In the genomic region with DNA sequence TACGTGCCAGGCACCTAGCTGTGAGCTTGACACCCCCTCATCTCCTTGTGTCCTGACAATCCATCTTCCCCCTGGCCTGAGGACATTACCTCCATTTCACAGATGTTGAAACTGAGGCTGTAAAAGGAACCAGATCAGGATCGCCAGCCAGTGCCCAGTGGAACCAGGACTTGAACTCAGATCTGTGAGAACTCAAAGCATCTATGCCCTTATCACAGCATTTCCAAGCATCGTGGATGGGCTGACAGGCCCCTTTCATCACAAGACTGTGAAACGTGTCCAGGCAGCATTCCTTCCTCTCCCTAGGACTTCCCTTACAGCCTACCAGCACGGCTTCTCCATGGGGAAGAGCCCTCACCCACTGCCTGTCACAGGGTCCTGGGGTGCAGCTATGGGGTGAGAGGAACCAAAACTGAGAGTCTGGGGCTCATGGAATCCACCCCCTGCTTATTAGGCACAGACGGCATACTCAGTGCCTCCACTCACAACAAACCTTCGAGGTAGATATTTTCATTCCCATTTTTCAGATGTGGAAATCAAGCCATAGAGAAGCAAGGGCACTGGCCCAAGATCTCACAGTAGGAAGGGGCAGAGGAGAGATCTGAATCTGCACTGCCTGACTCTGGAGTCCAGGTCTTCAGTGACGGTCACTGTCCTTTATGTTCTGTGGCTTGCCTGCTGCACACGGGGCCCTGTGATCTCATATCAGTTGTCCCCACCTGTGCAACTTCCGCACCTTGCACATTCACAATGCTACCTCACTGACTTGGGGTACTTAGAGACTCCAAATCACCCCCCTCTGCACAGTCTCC, we compare ENCODE assay signal across 1 cellular context.
A peak's percentile ranks its signal among the peaks of the same experiment; 100 is the strongest.
TF ChIP-seq lines count a peak whose summit lies in the region.

No MANE protein-coding gene starts in this region.

TF ChIP-seq in K562, 482 proteins besides CTCF, POLR2A, EP300 and RAD21 (continued from another document):
- TF ChIP-seq HCFC1 (IDR thresholded peaks at IDR 0.05; ENCODE audit: low read depth, low read length) (no peak), MEF2D (tag; conservative IDR thresholded peaks at IDR 0.05; ENCODE audit: low read depth) (no peak), JUNB (CRISPR knock-in tag; conservative IDR thresholded peaks at IDR 0.05) (no peak), DIDO1 (tag; IDR thresholded peaks at IDR 0.05; ENCODE audit: low read depth) (no peak), TRIM28 (IDR thresholded peaks at IDR 0.05) (no peak), CHD1 (IDR thresholded peaks at IDR 0.05; ENCODE audit: low read length) (no peak), MAFG (tag; conservative IDR thresholded peaks at IDR 0.05) (no peak), NR4A1 (CRISPR knock-in tag; IDR thresholded peaks at IDR 0.05) (no peak), NR4A1 (tag; IDR thresholded peaks at IDR 0.05) (no peak), BCOR (IDR thresholded peaks at IDR 0.05) (peak; percentile 29; the same call in 1 of the 2 replicates), ZNF146 (CRISPR knock-in tag; IDR thresholded peaks at IDR 0.05; ENCODE audit: unreplicated experiment) (no peak), SMARCA4 (IDR thresholded peaks at IDR 0.05) (peak; percentile 29; the same call in 1 of the 2 replicates), ZC3H11A (IDR thresholded peaks at IDR 0.05; ENCODE audit: low read depth, low read length) (no peak), C11orf30 (IDR thresholded peaks at IDR 0.05; ENCODE audit: low read depth) (no peak), IRF2 (CRISPR knock-in tag; IDR thresholded peaks at IDR 0.05) (no peak), FOXJ2 (tag; IDR thresholded peaks at IDR 0.05) (no peak), ZNF239 (CRISPR knock-in tag; IDR thresholded peaks at IDR 0.05) (no peak), RCOR1 (IDR thresholded peaks at IDR 0.05; ENCODE audit: borderline replicate concordance in 1 of 2, low read depth in 2 of 2, low read length in 2 of 2) (peak in 1 of 2 experiments; percentile 21; a peak in 1 of 4 replicates), CBFA2T3 (IDR thresholded peaks at IDR 0.05) (peak; percentile 69), U2AF2 (optimal IDR thresholded peaks at IDR 0.05; ENCODE audit: low read depth, low read length) (no peak), TBP (optimal IDR thresholded peaks at IDR 0.05; ENCODE audit: low read depth, low read length) (no peak), HNRNPL (IDR thresholded peaks at IDR 0.05; ENCODE audit: low read depth, low read length) (no peak), ZBTB7A (IDR thresholded peaks at IDR 0.05; ENCODE audit: borderline replicate concordance, control insufficient read depth, low read depth, low read length) (no peak), MED1 (CRISPR knock-in tag; IDR thresholded peaks at IDR 0.05; ENCODE audit: borderline replicate concordance) (0 out of 2 replicates have a peak, but pooled peaks have one; percentile 43), BDP1 (IDR thresholded peaks at IDR 0.05; ENCODE audit: insufficient read depth, insufficient read length) (no peak), ZNF253 (CRISPR knock-in tag; conservative IDR thresholded peaks at IDR 0.05) (no peak), POLR2H (tag; IDR thresholded peaks at IDR 0.05; ENCODE audit: low read depth) (no peak), BACH1 (tag; IDR thresholded peaks at IDR 0.05) (no peak), KLF13 (tag; IDR thresholded peaks at IDR 0.05; ENCODE audit: borderline replicate concordance, low read depth) (no peak)
- TF ChIP-seq, protein P1, sequence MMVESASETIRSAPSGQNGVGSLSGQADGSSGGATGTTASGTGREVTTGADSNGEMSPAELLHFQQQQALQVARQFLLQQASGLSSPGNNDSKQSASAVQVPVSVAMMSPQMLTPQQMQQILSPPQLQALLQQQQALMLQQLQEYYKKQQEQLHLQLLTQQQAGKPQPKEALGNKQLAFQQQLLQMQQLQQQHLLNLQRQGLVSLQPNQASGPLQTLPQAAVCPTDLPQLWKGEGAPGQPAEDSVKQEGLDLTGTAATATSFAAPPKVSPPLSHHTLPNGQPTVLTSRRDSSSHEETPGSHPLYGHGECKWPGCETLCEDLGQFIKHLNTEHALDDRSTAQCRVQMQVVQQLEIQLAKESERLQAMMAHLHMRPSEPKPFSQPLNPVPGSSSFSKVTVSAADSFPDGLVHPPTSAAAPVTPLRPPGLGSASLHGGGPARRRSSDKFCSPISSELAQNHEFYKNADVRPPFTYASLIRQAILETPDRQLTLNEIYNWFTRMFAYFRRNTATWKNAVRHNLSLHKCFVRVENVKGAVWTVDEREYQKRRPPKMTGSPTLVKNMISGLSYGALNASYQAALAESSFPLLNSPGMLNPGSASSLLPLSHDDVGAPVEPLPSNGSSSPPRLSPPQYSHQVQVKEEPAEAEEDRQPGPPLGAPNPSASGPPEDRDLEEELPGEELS (CRISPR knock-in tag; IDR thresholded peaks at IDR 0.05; ENCODE audit: borderline replicate concordance): no peak
- TF ChIP-seq, protein P2, sequence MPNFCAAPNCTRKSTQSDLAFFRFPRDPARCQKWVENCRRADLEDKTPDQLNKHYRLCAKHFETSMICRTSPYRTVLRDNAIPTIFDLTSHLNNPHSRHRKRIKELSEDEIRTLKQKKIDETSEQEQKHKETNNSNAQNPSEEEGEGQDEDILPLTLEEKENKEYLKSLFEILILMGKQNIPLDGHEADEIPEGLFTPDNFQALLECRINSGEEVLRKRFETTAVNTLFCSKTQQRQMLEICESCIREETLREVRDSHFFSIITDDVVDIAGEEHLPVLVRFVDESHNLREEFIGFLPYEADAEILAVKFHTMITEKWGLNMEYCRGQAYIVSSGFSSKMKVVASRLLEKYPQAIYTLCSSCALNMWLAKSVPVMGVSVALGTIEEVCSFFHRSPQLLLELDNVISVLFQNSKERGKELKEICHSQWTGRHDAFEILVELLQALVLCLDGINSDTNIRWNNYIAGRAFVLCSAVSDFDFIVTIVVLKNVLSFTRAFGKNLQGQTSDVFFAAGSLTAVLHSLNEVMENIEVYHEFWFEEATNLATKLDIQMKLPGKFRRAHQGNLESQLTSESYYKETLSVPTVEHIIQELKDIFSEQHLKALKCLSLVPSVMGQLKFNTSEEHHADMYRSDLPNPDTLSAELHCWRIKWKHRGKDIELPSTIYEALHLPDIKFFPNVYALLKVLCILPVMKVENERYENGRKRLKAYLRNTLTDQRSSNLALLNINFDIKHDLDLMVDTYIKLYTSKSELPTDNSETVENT (CRISPR knock-in tag; IDR thresholded peaks at IDR 0.05): no peak
- TF ChIP-seq, protein P3, sequence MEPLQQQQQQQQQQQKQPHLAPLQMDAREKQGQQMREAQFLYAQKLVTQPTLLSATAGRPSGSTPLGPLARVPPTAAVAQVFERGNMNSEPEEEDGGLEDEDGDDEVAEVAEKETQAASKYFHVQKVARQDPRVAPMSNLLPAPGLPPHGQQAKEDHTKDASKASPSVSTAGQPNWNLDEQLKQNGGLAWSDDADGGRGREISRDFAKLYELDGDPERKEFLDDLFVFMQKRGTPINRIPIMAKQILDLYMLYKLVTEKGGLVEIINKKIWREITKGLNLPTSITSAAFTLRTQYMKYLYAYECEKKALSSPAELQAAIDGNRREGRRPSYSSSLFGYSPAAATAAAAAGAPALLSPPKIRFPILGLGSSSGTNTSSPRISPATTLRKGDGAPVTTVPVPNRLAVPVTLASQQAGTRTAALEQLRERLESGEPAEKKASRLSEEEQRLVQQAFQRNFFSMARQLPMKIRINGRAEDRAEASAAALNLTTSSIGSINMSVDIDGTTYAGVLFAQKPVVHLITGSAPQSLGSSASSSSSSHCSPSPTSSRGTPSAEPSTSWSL (CRISPR knock-in tag; IDR thresholded peaks at IDR 0.05; ENCODE audit: borderline replicate concordance): no peak
- TF ChIP-seq, protein P4, sequence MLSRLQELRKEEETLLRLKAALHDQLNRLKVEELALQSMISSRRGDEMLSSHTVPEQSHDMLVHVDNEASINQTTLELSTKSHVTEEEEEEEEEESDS (CRISPR knock-in tag; IDR thresholded peaks at IDR 0.05): no peak
- TF ChIP-seq, protein P5, sequence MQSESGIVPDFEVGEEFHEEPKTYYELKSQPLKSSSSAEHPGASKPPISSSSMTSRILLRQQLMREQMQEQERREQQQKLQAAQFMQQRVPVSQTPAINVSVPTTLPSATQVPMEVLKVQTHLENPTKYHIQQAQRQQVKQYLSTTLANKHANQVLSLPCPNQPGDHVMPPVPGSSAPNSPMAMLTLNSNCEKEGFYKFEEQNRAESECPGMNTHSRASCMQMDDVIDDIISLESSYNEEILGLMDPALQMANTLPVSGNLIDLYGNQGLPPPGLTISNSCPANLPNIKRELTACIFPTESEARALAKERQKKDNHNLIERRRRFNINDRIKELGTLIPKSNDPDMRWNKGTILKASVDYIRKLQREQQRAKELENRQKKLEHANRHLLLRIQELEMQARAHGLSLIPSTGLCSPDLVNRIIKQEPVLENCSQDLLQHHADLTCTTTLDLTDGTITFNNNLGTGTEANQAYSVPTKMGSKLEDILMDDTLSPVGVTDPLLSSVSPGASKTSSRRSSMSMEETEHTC (IDR thresholded peaks at IDR 0.05): no peak
